ENCODE assay signal across 8 cellular contexts in the genomic region with DNA sequence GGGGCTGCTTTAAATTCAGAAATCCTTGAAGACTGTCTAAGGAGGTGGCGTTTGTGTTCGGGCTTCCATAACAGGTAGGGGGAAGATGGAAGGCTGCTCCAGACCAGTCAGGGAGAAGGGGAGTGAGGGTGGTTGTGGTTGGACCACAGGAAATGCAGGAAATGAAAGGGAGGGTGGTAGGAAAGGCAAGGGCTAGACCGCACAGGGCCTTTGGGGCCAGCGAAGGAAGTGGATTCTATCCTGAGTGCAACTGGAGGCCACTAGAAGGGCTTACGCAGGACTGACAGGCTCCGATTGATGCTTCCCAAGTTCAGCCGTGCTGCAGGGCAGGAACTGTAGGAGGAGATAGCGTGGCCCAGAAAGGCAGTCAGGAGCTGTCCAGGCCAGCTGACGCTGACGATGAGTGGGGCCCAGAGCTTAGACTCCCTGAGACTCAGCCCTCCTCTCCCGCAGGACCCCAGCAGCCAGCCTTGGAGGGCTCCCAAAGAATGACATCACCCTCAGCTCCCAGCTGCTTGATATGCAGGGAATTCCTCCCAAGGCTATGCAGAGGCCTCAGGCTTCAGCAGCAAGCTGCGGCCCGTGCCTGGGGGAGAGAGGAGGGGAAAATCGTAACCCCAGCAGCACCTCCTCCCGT. TPM values are rescaled to one million over a fixed set of nuclear protein-coding genes. Genes with fewer than 3 reads are reported as not detected.
DNase-seq lines count a peak whose midpoint lies in the region; ATAC-seq and TF ChIP-seq lines count a peak whose summit lies in the region.

No MANE protein-coding gene starts in this region.

- H3K27me3 ChIP-seq in adipocyte (replicated peaks; ENCODE audit: control insufficient read depth, insufficient read depth, low read length): peaks cover 15% of the 10 kb centered on the region

- no peak overlapping the region for H3K9ac ChIP-seq in adipocyte (ENCODE audit: low read length)

- no peaks in the 10 kb centered on the region for H3K36me3 ChIP-seq in adipocyte (ENCODE audit: control insufficient read depth, insufficient read depth, low read length, severe bottlenecking)

- no peak overlapping the region for H3K4me3 ChIP-seq in adipocyte (ENCODE audit: low read length)

- TF ChIP-seq CTCF in MCF 10A (IDR thresholded peaks at IDR 0.05; ENCODE audit: unreplicated experiment): no peak

- no peak overlapping the region for H3K4me3 Mint-ChIP-seq in MCF 10A (ENCODE audit: unreplicated experiment)

- H3K9me3 ChIP-seq in adipocyte (ENCODE audit: control insufficient read depth, low read length): no peaks in the 10 kb centered on the region

- H3K27me3 Mint-ChIP-seq in MCF 10A (ENCODE audit: insufficient read depth, unreplicated experiment): no peaks in the 10 kb centered on the region

- no peaks in the 10 kb centered on the region for H3K9me3 Mint-ChIP-seq in MCF 10A (ENCODE audit: unreplicated experiment)

- DNase-seq in GM04504 (ENCODE audit: low read depth) (peak; percentile 17), adipocyte (ENCODE audit: low read depth) (peak; percentile 43), left ventricle myocardium superior (peak; percentile 85), renal cortical epithelial cell (ENCODE audit: low read depth) (peak; percentile 69), MCF 10A (ENCODE audit: unreplicated experiment) (no peak)
- DNase-seq in activated CD4-positive, CD25-positive, alpha-beta regulatory T cell treated with anti-CD3 and anti-CD28 coated beads, Interleukin-2, amount 50 U/mL, for 72 hours: no peak
- DNase-seq in stimulated activated naive CD4-positive, alpha-beta T cell treated with Interleukin-2 at 50 U/mL for 16 hours (lab: John Stamatoyannopoulos, UW): no peak
- no peak for DNase-seq in activated CD4-positive, alpha-beta T cell treated with anti-CD3 and anti-CD28 coated beads, Interleukin-2, amount 50 U/mL, for 1 hour

- CTCF ChIA-PET in MCF 10A (lab: Yijun Ruan, JAX): interaction anchor here (0.6 to 1.5 kb wide), 4 partner anchors 29 to 86 kb away, joined by 3 to 5 read pairs (median 4); no protein-coding TSS in a partner anchor

- H3K4me1 Mint-ChIP-seq in MCF 10A (ENCODE audit: insufficient read depth, unreplicated experiment): no peaks in the 10 kb centered on the region

- ATAC-seq in left ventricle myocardium superior: peak; percentile 97

- intact Hi-C loops in left ventricle myocardium superior (cut with micrococcal nuclease) (no loop called here), MCF 10A (cut with micrococcal nuclease) (no loop called here)

- no peaks in the 10 kb centered on the region for H3K36me3 Mint-ChIP-seq in MCF 10A (ENCODE audit: insufficient read depth, unreplicated experiment)

- no peak overlapping the region for H3K27ac Mint-ChIP-seq in MCF 10A (ENCODE audit: low read depth, unreplicated experiment)

- BruUV-seq in MCF 10A (replicated peaks; lab: Mats Ljungman, UMichigan): no TSS peak

- POLR2A ChIA-PET in MCF 10A (lab: Yijun Ruan, JAX): no interaction called here

- H3K4me1 ChIP-seq in adipocyte (ENCODE audit: control insufficient read depth, insufficient read depth, low read length): no peaks in the 10 kb centered on the region

RNA-seq across cellular contexts. Expression of gene KCNIP1, which starts 48.8 kb away (rescaled TPM):
- total RNA-seq in left ventricle myocardium superior: 0.20 TPM
- total RNA-seq in renal cortical epithelial cell: 12.2 and 32.4 TPM in 2 replicates
- not detected in 2 replicates for total RNA-seq in MCF 10A (2022)

Comparison
In these comparisons a context has a peak if more than half of its experiments do, and no peak if none do; other contexts are left out.
1. DNase-seq: peak in GM04504 (single experiment), adipocyte (single experiment), left ventricle myocardium superior (single experiment) and renal cortical epithelial cell (single experiment); none in activated CD4-positive, CD25-positive, alpha-beta regulatory T cell treated with anti-CD3 and anti-CD28 coated beads, Interleukin-2, amount 50 U/mL, for 72 hours (single experiment), stimulated activated naive CD4-positive, alpha-beta T cell treated with Interleukin-2 at 50 U/mL for 16 hours (single experiment), MCF 10A (single experiment) and activated CD4-positive, alpha-beta T cell treated with anti-CD3 and anti-CD28 coated beads, Interleukin-2, amount 50 U/mL, for 1 hour (single experiment).
2. RNA of gene KCNIP1, which starts 48.8 kb away (total RNA-seq): 12.2 to 32.4 TPM in renal cortical epithelial cell; 0.20 TPM in left ventricle myocardium superior (single experiment) and not detected in MCF 10A; every median in the first group is over 10 times any median in the second.